8 cellular contexts compared by ENCODE assay signal in genomic region chr13:49494645-49495044, GRCh38. TPM values are rescaled to one million over a fixed set of nuclear protein-coding genes. Genes with fewer than 3 reads are reported as not detected.
DNase-seq lines count a peak whose midpoint lies in the region; ATAC-seq, FAIRE-seq and TF ChIP-seq lines count a peak whose summit lies in the region.

No MANE protein-coding gene starts in this region.

- TF ChIP-seq EP300 in HepG2 (IDR thresholded peaks at IDR 0.05; ENCODE audit: low read depth in 2 of 2, low read length in 2 of 2) (no peak), HepG2 (CRISPR knock-in tag; IDR thresholded peaks at IDR 0.05; ENCODE audit: borderline replicate concordance) (no peak)

- ATAC-seq in HepG2 (no peak), GM18520 (IDR thresholded peaks at IDR 0.05; ENCODE audit: unreplicated experiment) (no peak)

- WGBS in HepG2 (ENCODE audit: low lambda C conversion rate) = 35% methylated on average over 2 of the region's 2 CpGs
- WGBS in urinary bladder = 51% methylated on average over 2 of the region's 2 CpGs

- peaks cover 21% of the 10 kb centered on the region for H3K4me1 ChIP-seq in HepG2 (ENCODE audit: insufficient read depth, low read length)
- no peaks in the 10 kb centered on the region for H3K4me1 ChIP-seq in urinary bladder (ENCODE audit: insufficient read depth)

- H3K4me3 Mint-ChIP-seq in activated naive CD4-positive, alpha-beta T cell treated with anti-CD3 and anti-CD28 coated beads, Interleukin-2, amount 50 U/mL, for 24 hours = peak overlapping the region; percentile 95
- H3K4me3 Mint-ChIP-seq in activated CD4-positive, alpha-beta memory T cell treated with anti-CD3 and anti-CD28 coated beads, Interleukin-2, amount 10 ng/mL, durations not matched to agents 7 days and 5 days = peak overlapping the region; percentile 97

- intact Hi-C loops in HepG2 (cut with micrococcal nuclease; ENCODE audit: unreplicated experiment) = loop anchor here (2.0 to 5.0 kb wide), 2 partner anchors 28 to 42 kb away; no protein-coding TSS in a partner anchor

- no peaks in the 10 kb centered on the region for H4K20me1 ChIP-seq in HepG2 (ENCODE audit: insufficient read depth, low read length)

- no peaks in the 10 kb centered on the region for H3K9me3 ChIP-seq in HepG2 (ENCODE audit: low read length)

- H2AFZ ChIP-seq in HepG2 (ENCODE audit: low read length) = no peak overlapping the region

- TF ChIP-seq RAD21 in HepG2 (CRISPR knock-in tag; IDR thresholded peaks at IDR 0.05) = no peak

- H3K27ac Mint-ChIP-seq in activated naive CD4-positive, alpha-beta T cell treated with anti-CD3 and anti-CD28 coated beads, Interleukin-2, amount 50 U/mL, for 24 hours = peak overlapping the region; percentile 98
- peak overlapping the region; percentile 100 for H3K27ac Mint-ChIP-seq in activated CD4-positive, alpha-beta memory T cell treated with anti-CD3 and anti-CD28 coated beads, Interleukin-2, amount 10 ng/mL, durations not matched to agents 7 days and 5 days

- TF ChIP-seq POLR2A in HepG2 (IDR thresholded peaks at IDR 0.05; ENCODE audit: insufficient read depth in 1 of 2, low read depth in 2 of 2, low read length in 2 of 2) = no peak

- H3K4me1 Mint-ChIP-seq in activated naive CD4-positive, alpha-beta T cell treated with anti-CD3 and anti-CD28 coated beads, Interleukin-2, amount 50 U/mL, for 24 hours = peaks cover 49% of the 10 kb centered on the region
- peaks cover 49% of the 10 kb centered on the region for H3K4me1 Mint-ChIP-seq in activated CD4-positive, alpha-beta memory T cell treated with anti-CD3 and anti-CD28 coated beads, Interleukin-2, amount 10 ng/mL, durations not matched to agents 7 days and 5 days

- H3K4me2 ChIP-seq in HepG2 (ENCODE audit: low read depth, low read length) = peak overlapping the region; percentile 82

- BruUV-seq in HepG2 (replicated peaks; lab: Mats Ljungman, UMichigan) = no TSS peak

- H3K79me2 ChIP-seq in HepG2 (ENCODE audit: insufficient read depth, low read length) = no peaks in the 10 kb centered on the region

- H3K36me3 ChIP-seq in HepG2 (replicated peaks in 1 of 2; ENCODE audit: control insufficient read depth in 1 of 2, insufficient read depth in 2 of 2, low read length in 2 of 2) (no peaks in the 10 kb centered on the region), urinary bladder (ENCODE audit: insufficient read depth) (no peaks in the 10 kb centered on the region)

- in situ Hi-C loops in HepG2 (cut with HindIII; ENCODE audit: extremely low pct_ligation_motif_present, low pct_unique_long_range_greater_than_20kb) = no loop called here

- no peaks in the 10 kb centered on the region for H3K27me3 Mint-ChIP-seq in activated naive CD4-positive, alpha-beta T cell treated with anti-CD3 and anti-CD28 coated beads, Interleukin-2, amount 50 U/mL, for 24 hours
- H3K27me3 Mint-ChIP-seq in activated CD4-positive, alpha-beta memory T cell treated with anti-CD3 and anti-CD28 coated beads, Interleukin-2, amount 10 ng/mL, durations not matched to agents 7 days and 5 days = no peaks in the 10 kb centered on the region

- H3K27ac ChIP-seq in HepG2 (ENCODE audit: extremely low read length, insufficient read depth, low read length) = peak overlapping the region; percentile 95
- H3K27ac ChIP-seq in urinary bladder (ENCODE audit: low read depth) = no peak overlapping the region

- CTCF ChIA-PET in activated CD4-positive, alpha-beta memory T cell treated with anti-CD3 and anti-CD28 coated beads, Interleukin-2, amount 10 ng/mL, durations not matched to agents 7 days and 5 days (lab: Charles Lee) = interaction anchor here (1.3 to 3.6 kb wide), 2 partner anchors 51 to 112 kb away, joined by 3 to 15 read pairs; partner anchors contain the start of genes CAB39L and SETDB2
- CTCF ChIA-PET in HepG2 (lab: Yijun Ruan, JAX; ENCODE audit: low intra/inter-chr PET ratio, low total read pairs) = no interaction called here

- H3K9ac ChIP-seq in HepG2 (ENCODE audit: insufficient read depth, low read depth, low read length) = peak overlapping the region; percentile 75

- POLR2A ChIA-PET in activated CD4-positive, alpha-beta memory T cell treated with anti-CD3 and anti-CD28 coated beads, Interleukin-2, amount 10 ng/mL, durations not matched to agents 7 days and 5 days (lab: Charles Lee) = interaction anchor here (1.1 to 4.7 kb wide), 12 partner anchors 12 to 298 kb away, joined by 3 to 174 read pairs (median 6); partner anchors contain the start of genes CAB39L, EBPL, KPNA3 and RCBTB1
- POLR2A ChIA-PET in HepG2 (lab: Yijun Ruan, JAX) = interaction anchor here (2.9 to 4.4 kb wide), 2 partner anchors 29 to 51 kb away, joined by 33 to 47 read pairs; partner anchors contain the start of genes CAB39L and SETDB2

- peaks cover 14% of the 10 kb centered on the region for H3K36me3 Mint-ChIP-seq in activated naive CD4-positive, alpha-beta T cell treated with anti-CD3 and anti-CD28 coated beads, Interleukin-2, amount 50 U/mL, for 24 hours
- H3K36me3 Mint-ChIP-seq in activated CD4-positive, alpha-beta memory T cell treated with anti-CD3 and anti-CD28 coated beads, Interleukin-2, amount 10 ng/mL, durations not matched to agents 7 days and 5 days (ENCODE audit: low read depth) = peaks cover 59% of the 10 kb centered on the region

- no peaks in the 10 kb centered on the region for H3K9me3 Mint-ChIP-seq in activated naive CD4-positive, alpha-beta T cell treated with anti-CD3 and anti-CD28 coated beads, Interleukin-2, amount 50 U/mL, for 24 hours
- no peaks in the 10 kb centered on the region for H3K9me3 Mint-ChIP-seq in activated CD4-positive, alpha-beta memory T cell treated with anti-CD3 and anti-CD28 coated beads, Interleukin-2, amount 10 ng/mL, durations not matched to agents 7 days and 5 days

- H3K4me3 ChIP-seq in HepG2 (replicated peaks in 1 of 3; ENCODE audit: insufficient read depth in 1 of 3, low read depth in 2 of 3, low read length in 3 of 3) (peak overlapping the region; percentile 65 to 77 (median 75)), urinary bladder (ENCODE audit: low read depth, low read length) (peak overlapping the region; percentile 65)

- no peaks in the 10 kb centered on the region for H3K27me3 ChIP-seq in HepG2 (ENCODE audit: control insufficient read depth in 1 of 2, insufficient read depth in 2 of 2, low read length in 2 of 2)

- no peak for DNase-seq in activated naive CD4-positive, alpha-beta T cell treated with Interleukin-2 at 50 U/mL for 16 hours
- DNase-seq in activated CD4-positive, alpha-beta memory T cell treated with anti-CD3 and anti-CD28 coated beads, Interleukin-2, amount 10 ng/mL, durations not matched to agents 7 days and 5 days = no peak
- DNase-seq in HepG2 (ENCODE audit: low spot score) (no peak), anterior cingulate cortex (lab: John Stamatoyannopoulos, UW) (no peak), amygdala (lab: John Stamatoyannopoulos, UW) (no peak)

- no peak for FAIRE-seq in HepG2 (lab: Jason Lieb, UNC)

- no peak for TF ChIP-seq CTCF in HepG2 (CRISPR knock-in tag; IDR thresholded peaks at IDR 0.05)

RNA-seq across cellular contexts. Expression of gene PHF11, which starts 1.1 kb away (rescaled TPM):
- 100 to 1,000 TPM; 135 to 144 TPM for total RNA-seq in activated CD4-positive, alpha-beta memory T cell treated with anti-CD3 and anti-CD28 coated beads, Interleukin-2, amount 10 ng/mL, durations not matched to agents 7 days and 5 days
- 9.0 and 15.8 TPM in 2 replicates for total RNA-seq in HepG2 (2016; rRNA removed; fragmentation: Illumina TruSeq; extraction: Trizol)
- total RNA-seq in HepG2 (2016; cell fraction: cytosol; rRNA removed; fragmentation: Illumina TruSeq; extraction: Trizol; ENCODE audit: low read depth) = 3.5 and 8.1 TPM in 2 replicates
- total RNA-seq in HepG2 (2016; cell fraction: insoluble cytoplasmic fraction; rRNA removed; fragmentation: Illumina TruSeq; extraction: Trizol) = 9.8 and 12.7 TPM in 2 replicates
- total RNA-seq in HepG2 (2016; cell fraction: membrane; rRNA removed; fragmentation: Illumina TruSeq; extraction: Trizol) = 9.7 and 10.0 TPM in 2 replicates
- 18.8 and 22.6 TPM in 2 replicates for total RNA-seq in HepG2 (2016; cell fraction: nucleus; rRNA removed; fragmentation: Illumina TruSeq; extraction: Trizol)
- 17.5 and 22.0 TPM in 2 replicates for polyA plus RNA-seq in HepG2 (2011; rRNA removed)
- 4.7 and 6.0 TPM in 2 replicates for polyA plus RNA-seq in HepG2 (2011; cell fraction: cytosol; rRNA removed)
- 36.1 and 40.1 TPM in 2 replicates for polyA plus RNA-seq in HepG2 (2011; cell fraction: nucleus; rRNA removed)
- polyA plus RNA-seq in HepG2 (2012) = 14.5 TPM in 2 replicates
- 5.2 and 6.8 TPM in 2 replicates for polyA plus RNA-seq in HepG2 (2016; cell fraction: cytosol; fragmentation: Illumina TruSeq; extraction: Trizol; ENCODE audit: low read depth)
- polyA plus RNA-seq in HepG2 (2016; cell fraction: insoluble cytoplasmic fraction; fragmentation: Illumina TruSeq; extraction: Trizol; ENCODE audit: low read depth) = 10.5 and 12.9 TPM in 2 replicates
- polyA plus RNA-seq in HepG2 (2016; cell fraction: membrane; fragmentation: Illumina TruSeq; extraction: Trizol; ENCODE audit: low read depth) = 7.1 and 7.3 TPM in 2 replicates
- polyA plus RNA-seq in HepG2 (2016; cell fraction: nucleus; fragmentation: Illumina TruSeq; extraction: Trizol; ENCODE audit: insufficient read depth, low read depth) = 55.0 and 55.4 TPM in 2 replicates
- polyA minus RNA-seq in HepG2 (2011; rRNA and poly(A)+ RNA removed; ENCODE audit: low replicate concordance) = 6.7 and 7.2 TPM in 2 replicates
- polyA minus RNA-seq in HepG2 (2011; cell fraction: cytosol; rRNA and poly(A)+ RNA removed) = 3.6 and 5.0 TPM in 2 replicates
- polyA minus RNA-seq in HepG2 (2011; cell fraction: nucleus; rRNA and poly(A)+ RNA removed) = 23.8 and 26.6 TPM in 2 replicates
- total RNA-seq in urinary bladder = 38.1 TPM
- 41.2 TPM for polyA plus RNA-seq in urinary bladder

RNA-seq across cellular contexts. Expression of gene SETDB2, which starts 50.6 kb away (rescaled TPM):
- total RNA-seq in activated CD4-positive, alpha-beta memory T cell treated with anti-CD3 and anti-CD28 coated beads, Interleukin-2, amount 10 ng/mL, durations not matched to agents 7 days and 5 days = 10 to 100 TPM; 14.8 to 16.0 TPM
- total RNA-seq in HepG2 (2016; rRNA removed; fragmentation: Illumina TruSeq; extraction: Trizol) = 8.7 and 9.5 TPM in 2 replicates
- total RNA-seq in HepG2 (2016; cell fraction: cytosol; rRNA removed; fragmentation: Illumina TruSeq; extraction: Trizol; ENCODE audit: low read depth) = 6.9 and 7.8 TPM in 2 replicates
- 8.3 and 9.7 TPM in 2 replicates for total RNA-seq in HepG2 (2016; cell fraction: insoluble cytoplasmic fraction; rRNA removed; fragmentation: Illumina TruSeq; extraction: Trizol)
- total RNA-seq in HepG2 (2016; cell fraction: membrane; rRNA removed; fragmentation: Illumina TruSeq; extraction: Trizol) = 8.2 and 9.2 TPM in 2 replicates
- 13.6 and 15.9 TPM in 2 replicates for total RNA-seq in HepG2 (2016; cell fraction: nucleus; rRNA removed; fragmentation: Illumina TruSeq; extraction: Trizol)
- 6.1 and 8.1 TPM in 2 replicates for polyA plus RNA-seq in HepG2 (2011; rRNA removed)
- 2.2 and 3.0 TPM in 2 replicates for polyA plus RNA-seq in HepG2 (2011; cell fraction: cytosol; rRNA removed)
- polyA plus RNA-seq in HepG2 (2011; cell fraction: nucleus; rRNA removed) = 6.3 and 8.6 TPM in 2 replicates
- polyA plus RNA-seq in HepG2 (2012) = 7.9 and 8.3 TPM in 2 replicates
- polyA plus RNA-seq in HepG2 (2016; cell fraction: cytosol; fragmentation: Illumina TruSeq; extraction: Trizol; ENCODE audit: low read depth) = 1.1 and 2.0 TPM in 2 replicates
- polyA plus RNA-seq in HepG2 (2016; cell fraction: insoluble cytoplasmic fraction; fragmentation: Illumina TruSeq; extraction: Trizol; ENCODE audit: low read depth) = 7.2 and 7.5 TPM in 2 replicates
- polyA plus RNA-seq in HepG2 (2016; cell fraction: membrane; fragmentation: Illumina TruSeq; extraction: Trizol; ENCODE audit: low read depth) = 3.4 TPM in 2 replicates
- polyA plus RNA-seq in HepG2 (2016; cell fraction: nucleus; fragmentation: Illumina TruSeq; extraction: Trizol; ENCODE audit: insufficient read depth, low read depth) = 16.0 and 16.3 TPM in 2 replicates
- 1.6 and 2.4 TPM in 2 replicates for polyA minus RNA-seq in HepG2 (2011; rRNA and poly(A)+ RNA removed; ENCODE audit: low replicate concordance)
- polyA minus RNA-seq in HepG2 (2011; cell fraction: cytosol; rRNA and poly(A)+ RNA removed) = 5.6 and 6.7 TPM in 2 replicates
- 23.7 and 25.6 TPM in 2 replicates for polyA minus RNA-seq in HepG2 (2011; cell fraction: nucleus; rRNA and poly(A)+ RNA removed)
- total RNA-seq in urinary bladder = 26.1 TPM
- polyA plus RNA-seq in urinary bladder = 5.9 TPM

RNA-seq across cellular contexts. Expression of gene CAB39L, which starts 50.8 kb away (rescaled TPM):
- total RNA-seq in activated CD4-positive, alpha-beta memory T cell treated with anti-CD3 and anti-CD28 coated beads, Interleukin-2, amount 10 ng/mL, durations not matched to agents 7 days and 5 days = 1 to 10 TPM; 5.5 TPM
- total RNA-seq in HepG2 (2016; rRNA removed; fragmentation: Illumina TruSeq; extraction: Trizol) (6.1 and 8.3 TPM in 2 replicates), urinary bladder (38.7 TPM)
- total RNA-seq in HepG2 (2016; cell fraction: cytosol; rRNA removed; fragmentation: Illumina TruSeq; extraction: Trizol; ENCODE audit: low read depth) = 2.2 TPM in 2 replicates
- 5.6 and 8.5 TPM in 2 replicates for total RNA-seq in HepG2 (2016; cell fraction: insoluble cytoplasmic fraction; rRNA removed; fragmentation: Illumina TruSeq; extraction: Trizol)
- 6.0 and 6.4 TPM in 2 replicates for total RNA-seq in HepG2 (2016; cell fraction: membrane; rRNA removed; fragmentation: Illumina TruSeq; extraction: Trizol)
- 3.9 and 4.0 TPM in 2 replicates for total RNA-seq in HepG2 (2016; cell fraction: nucleus; rRNA removed; fragmentation: Illumina TruSeq; extraction: Trizol)
- polyA plus RNA-seq in HepG2 (2011; rRNA removed) (2.2 and 3.1 TPM in 2 replicates), urinary bladder (39.3 TPM)
- 1.7 and 2.4 TPM in 2 replicates for polyA plus RNA-seq in HepG2 (2011; cell fraction: cytosol; rRNA removed)
- 1.00 and 1.1 TPM in 2 replicates for polyA plus RNA-seq in HepG2 (2011; cell fraction: nucleus; rRNA removed)
- polyA plus RNA-seq in HepG2 (2012) = 2.9 and 3.9 TPM in 2 replicates
- 1.5 and 2.1 TPM in 2 replicates for polyA plus RNA-seq in HepG2 (2016; cell fraction: cytosol; fragmentation: Illumina TruSeq; extraction: Trizol; ENCODE audit: low read depth)
- 7.8 and 8.2 TPM in 2 replicates for polyA plus RNA-seq in HepG2 (2016; cell fraction: insoluble cytoplasmic fraction; fragmentation: Illumina TruSeq; extraction: Trizol; ENCODE audit: low read depth)
- 4.1 and 4.4 TPM in 2 replicates for polyA plus RNA-seq in HepG2 (2016; cell fraction: membrane; fragmentation: Illumina TruSeq; extraction: Trizol; ENCODE audit: low read depth)
- 3.4 and 4.1 TPM in 2 replicates for polyA plus RNA-seq in HepG2 (2016; cell fraction: nucleus; fragmentation: Illumina TruSeq; extraction: Trizol; ENCODE audit: insufficient read depth, low read depth)
- 1.5 and 4.9 TPM in 2 replicates for polyA minus RNA-seq in HepG2 (2011; rRNA and poly(A)+ RNA removed; ENCODE audit: low replicate concordance)
- polyA minus RNA-seq in HepG2 (2011; cell fraction: cytosol; rRNA and poly(A)+ RNA removed) = 2.0 and 3.7 TPM in 2 replicates
- 4.4 and 4.5 TPM in 2 replicates for polyA minus RNA-seq in HepG2 (2011; cell fraction: nucleus; rRNA and poly(A)+ RNA removed)
